Comparison of ENCODE assay signal across 1 cellular context in genomic region chr3:27281671-27282150, GRCh38.
TF ChIP-seq lines count a peak whose summit lies in the region.

No MANE protein-coding gene starts in this region.

TF ChIP-seq in HepG2, 621 proteins besides CTCF, POLR2A, EP300 and RAD21 (continued from another document and continues in another):
- TF ChIP-seq CSRNP2 (CRISPR knock-in tag; conservative IDR thresholded peaks at IDR 0.05; ENCODE audit: low read depth) (no peak), MIXL1 (CRISPR knock-in tag; IDR thresholded peaks at IDR 0.05) (peak; percentile 89), SAP130 (CRISPR knock-in tag; IDR thresholded peaks at IDR 0.05; ENCODE audit: low read depth) (peak; percentile 66; the same call in 1 of the 2 replicates), GPN1 (CRISPR knock-in tag; IDR thresholded peaks at IDR 0.05; ENCODE audit: borderline replicate concordance) (no peak), NFYB (CRISPR knock-in tag; IDR thresholded peaks at IDR 0.05) (no peak), ZBTB40 (IDR thresholded peaks at IDR 0.05) (no peak), ZBTB40 (CRISPR knock-in tag; IDR thresholded peaks at IDR 0.05) (no peak), RBFOX2 (IDR thresholded peaks at IDR 0.05; ENCODE audit: low read depth, low read length) (no peak), ZNF326 (CRISPR knock-in tag; IDR thresholded peaks at IDR 0.05; ENCODE audit: borderline replicate concordance) (no peak), ZBTB7B (CRISPR knock-in tag; IDR thresholded peaks at IDR 0.05) (no peak), ZNF280D (CRISPR knock-in tag; IDR thresholded peaks at IDR 0.05) (no peak), RBAK (CRISPR knock-in tag; IDR thresholded peaks at IDR 0.05) (no peak), ARID3A (IDR thresholded peaks at IDR 0.05; ENCODE audit: low read depth, low read length) (peak; percentile 99), ZGPAT (CRISPR knock-in tag; IDR thresholded peaks at IDR 0.05) (peak; percentile 77), ZNF879 (CRISPR knock-in tag; IDR thresholded peaks at IDR 0.05) (no peak), SP5 (CRISPR knock-in tag; IDR thresholded peaks at IDR 0.05; ENCODE audit: borderline replicate concordance, low read depth) (no peak), MYPOP (CRISPR knock-in tag; IDR thresholded peaks at IDR 0.05) (no peak), ZNF362 (CRISPR knock-in tag; IDR thresholded peaks at IDR 0.05; ENCODE audit: borderline replicate concordance) (no peak), HHEX (CRISPR knock-in tag; IDR thresholded peaks at IDR 0.05) (peak; percentile 75), ZNF749 (CRISPR knock-in tag; IDR thresholded peaks at IDR 0.05; ENCODE audit: borderline replicate concordance) (no peak), ZZZ3 (CRISPR knock-in tag; IDR thresholded peaks at IDR 0.05; ENCODE audit: borderline replicate concordance) (no peak), REL (CRISPR knock-in tag; conservative IDR thresholded peaks at IDR 0.05) (no peak), ZNF30 (CRISPR knock-in tag; IDR thresholded peaks at IDR 0.05) (no peak), ZNF441 (CRISPR knock-in tag; IDR thresholded peaks at IDR 0.05; ENCODE audit: borderline replicate concordance) (no peak), KLF6 (CRISPR knock-in tag; IDR thresholded peaks at IDR 0.05) (peak; percentile 58; the same call in 1 of the 2 replicates), ZNF281 (CRISPR knock-in tag; IDR thresholded peaks at IDR 0.05; ENCODE audit: borderline replicate concordance) (no peak), GABPA (IDR thresholded peaks at IDR 0.05; ENCODE audit: low read depth, low read length) (no peak), GABPA (CRISPR knock-in tag; IDR thresholded peaks at IDR 0.05; ENCODE audit: low read depth) (peak; percentile 34; the same call in 1 of the 2 replicates), ZNF788 (CRISPR knock-in tag; IDR thresholded peaks at IDR 0.05; ENCODE audit: borderline replicate concordance) (no peak), GRHL1 (CRISPR knock-in tag; conservative IDR thresholded peaks at IDR 0.05) (no peak), ZNF17 (CRISPR knock-in tag; IDR thresholded peaks at IDR 0.05) (no peak), NR2F6 (IDR thresholded peaks at IDR 0.05) (0 out of 2 replicates have a peak, but pooled peaks have one; percentile 36), NR2F6 (CRISPR knock-in tag; IDR thresholded peaks at IDR 0.05) (no peak; the same call in 1 of the 2 replicates), SIX4 (CRISPR knock-in tag; IDR thresholded peaks at IDR 0.05) (no peak)
